In genomic region chr17:28471531-28472342, GRCh38 we compare ENCODE assay signal across 1 cellular context.
TF ChIP-seq lines count a peak whose summit lies in the region.

No MANE protein-coding gene starts in this region.

TF ChIP-seq in GM23338, 12 proteins besides CTCF, POLR2A, EP300 and RAD21 (continued from another document):
- TF ChIP-seq ZNF462 (CRISPR knock-in tag; IDR thresholded peaks at IDR 0.05), result no peak
